ENCODE assay signal across 11 cellular contexts in genomic region chr15:70424937-70425411, GRCh38.
DNase-seq lines count a peak whose midpoint lies in the region; ATAC-seq and TF ChIP-seq lines count a peak whose summit lies in the region.
"Had no signal": no experiment of that assay in that cellular context is flagged by ENCODE, and none has a peak within 500 bp of the region (broad histone marks: within the 10 kb centered on the region; RNA-seq: fewer than 3 reads in every experiment).

No MANE protein-coding gene starts in this region.

- peak; percentile 63 for DNase-seq in CMK (ENCODE audit: low read depth)
- DNase-seq in KG1 (lab: John Stamatoyannopoulos, UW) = peak; percentile 26
- peak; percentile 11 to 24 for DNase-seq in activated CD4-positive, alpha-beta T cell treated with anti-CD3 and anti-CD28 coated beads, Interleukin-2, amount 50 U/mL, for 48 hours
- DNase-seq in naive thymus-derived CD8-positive, alpha-beta T cell = peak in 4 of 10 donors; percentile 1 to 26 (median 6)
- DNase-seq in MG63 = no peak
- DNase-seq in ureter (ENCODE audit: low spot score) = no peak
- no peak for DNase-seq in progenitor cell of endocrine pancreas (ENCODE audit: low spot score, unreplicated experiment)
- DNase-seq: H9, NCI-H446 treated with DMSO at 0.1 percent for 48 hours had no signal

- H3K4me3 Mint-ChIP-seq in naive thymus-derived CD8-positive, alpha-beta T cell = peak overlapping the region in 8 of 10 donors; percentile 11 to 76 (median 44)
- no peak overlapping the region for H3K4me3 Mint-ChIP-seq in progenitor cell of endocrine pancreas (ENCODE audit: low read depth)
- H3K4me3 Mint-ChIP-seq: H9 had no signal

- TF ChIP-seq CTCF in progenitor cell of endocrine pancreas (IDR thresholded peaks at IDR 0.05; ENCODE audit: unreplicated experiment) = no peak

- POLR2A ChIA-PET in naive thymus-derived CD8-positive, alpha-beta T cell (lab: Charles Lee) = no interaction called here

- H3K36me3 ChIP-seq in MG63 = no peaks in the 10 kb centered on the region
- H3K36me3 ChIP-seq: breast epithelium had no signal

- peaks cover 18 to 28% (median 22%) of the 10 kb centered on the region in 4 donors for H3K4me1 Mint-ChIP-seq in naive thymus-derived CD8-positive, alpha-beta T cell
- no peaks in the 10 kb centered on the region for H3K4me1 Mint-ChIP-seq in progenitor cell of endocrine pancreas (ENCODE audit: low read depth)

- H3K27me3 Mint-ChIP-seq in naive thymus-derived CD8-positive, alpha-beta T cell = peaks cover 0 to 15% (median 6%) of the 10 kb centered on the region in 5 donors
- peaks cover 75% of the 10 kb centered on the region for H3K27me3 Mint-ChIP-seq in progenitor cell of endocrine pancreas

- peaks cover 0 to 12% (median 11%) of the 10 kb centered on the region in 3 donors for H3K36me3 Mint-ChIP-seq in naive thymus-derived CD8-positive, alpha-beta T cell
- H3K36me3 Mint-ChIP-seq in progenitor cell of endocrine pancreas (ENCODE audit: insufficient read depth) = no peaks in the 10 kb centered on the region

- peak overlapping the region in 5 of 10 donors; percentile 37 to 85 (median 53) for H3K27ac Mint-ChIP-seq in naive thymus-derived CD8-positive, alpha-beta T cell
- no peak overlapping the region for H3K27ac Mint-ChIP-seq in progenitor cell of endocrine pancreas
- H3K27ac Mint-ChIP-seq: activated T-helper 2 cell treated with anti-CD3 and anti-CD28 coated beads, Interferon-gamma antibody, Interleukin-2, Interleukin-4, amounts not matched to agents 10 μg/mL and 5 μg/mL and 100 μg/mL, durations not matched to agents 14 hours and 24 hours and 36 hours; H9 had no signal

- peak; percentile 20 to 76 for ATAC-seq in naive thymus-derived CD8-positive, alpha-beta T cell

- no peaks in the 10 kb centered on the region; the same call in 1 of the 2 replicates for H3K27me3 ChIP-seq in MG63
- H3K27me3 ChIP-seq: breast epithelium had no signal

- H3K4me3 ChIP-seq in MG63 = no peak overlapping the region
- H3K4me3 ChIP-seq: breast epithelium had no signal

- peaks cover 2% of the 10 kb centered on the region for H3K9me3 ChIP-seq in MG63
- H3K9me3 ChIP-seq: breast epithelium had no signal

- H3K9me3 Mint-ChIP-seq in naive thymus-derived CD8-positive, alpha-beta T cell = peaks cover 0 to 16% (median 2%) of the 10 kb centered on the region in 9 donors
- peaks cover 8% of the 10 kb centered on the region for H3K9me3 Mint-ChIP-seq in progenitor cell of endocrine pancreas (ENCODE audit: low read depth)

Comparison
In these comparisons a context has a peak if more than half of its experiments do, and no peak if none do; other contexts are left out.
1. DNase-seq: peak in CMK (single experiment), KG1 (single experiment) and activated CD4-positive, alpha-beta T cell treated with anti-CD3 and anti-CD28 coated beads, Interleukin-2, amount 50 U/mL, for 48 hours (2 of 2); none in MG63 (single experiment), ureter (single experiment) and progenitor cell of endocrine pancreas (single experiment).